ENCODE assay signal across 9 cellular contexts in genomic region chr15:69755571-69756310, GRCh38.
DNase-seq lines count a peak whose midpoint lies in the region; ATAC-seq and FAIRE-seq lines count a peak whose summit lies in the region.
"Had no signal": no experiment of that assay in that cellular context is flagged by ENCODE, and none has a peak within 500 bp of the region (broad histone marks: within the 10 kb centered on the region; RNA-seq: fewer than 3 reads in every experiment).

No MANE protein-coding gene starts in this region.

- DNase-seq in GM18507 (ENCODE audit: extremely low spot score, insufficient read length, low read depth) (peak; percentile 68), NOMO-1 (lab: John Stamatoyannopoulos, UW; ENCODE audit: unreplicated experiment in 2 of 2) (peak; percentile 24 to 49), skeletal muscle cell (ENCODE audit: low read depth) (peak; percentile 65), G401 (ENCODE audit: low spot score) (no peak), DMS 273 treated with DMSO at 0.1 percent for 48 hours (lab: John Stamatoyannopoulos, UW) (no peak), NCI-H82 (lab: John Stamatoyannopoulos, UW) (no peak)
- peak; percentile 85 to 90 for DNase-seq in activated T-cell treated with anti-CD3 and anti-CD28 coated beads, Interleukin-2, amount 50 U/mL, for 72 hours

- H3K9me3 Mint-ChIP-seq in activated T-cell treated with anti-CD3 and anti-CD28 coated beads, Interleukin-2, amount 50 U/mL, for 72 hours, result peaks cover 12 to 13% of the 10 kb centered on the region in 2 donors

- ATAC-seq in HG02642 (IDR thresholded peaks at IDR 0.05; ENCODE audit: poor library complexity, unreplicated experiment), result peak; percentile 93
- ATAC-seq in activated T-cell treated with anti-CD3 and anti-CD28 coated beads, Interleukin-2, amount 50 U/mL, for 72 hours (replicated peaks in 1 of 2), result peak; percentile 68 to 70

- peaks cover 90% of the 10 kb centered on the region for H3K4me1 Mint-ChIP-seq in activated T-cell treated with anti-CD3 and anti-CD28 coated beads, Interleukin-2, amount 50 U/mL, for 72 hours (ENCODE audit: low read depth)

- peaks cover 23 to 31% of the 10 kb centered on the region in 2 donors for H3K36me3 Mint-ChIP-seq in activated T-cell treated with anti-CD3 and anti-CD28 coated beads, Interleukin-2, amount 50 U/mL, for 72 hours (ENCODE audit: insufficient read depth in 2 of 2)

- H3K4me3 Mint-ChIP-seq in activated T-cell treated with anti-CD3 and anti-CD28 coated beads, Interleukin-2, amount 50 U/mL, for 72 hours, result peak overlapping the region; percentile 59 to 62

- H3K27me3 Mint-ChIP-seq in activated T-cell treated with anti-CD3 and anti-CD28 coated beads, Interleukin-2, amount 50 U/mL, for 72 hours (ENCODE audit: low read depth), result peaks cover 13% of the 10 kb centered on the region

- H3K27ac Mint-ChIP-seq in activated T-cell treated with anti-CD3 and anti-CD28 coated beads, Interleukin-2, amount 50 U/mL, for 72 hours, result peak overlapping the region; percentile 25

- no peak overlapping the region for H3K4me3 ChIP-seq in skeletal muscle cell (ENCODE audit: low read depth, low read length)

- in situ Hi-C loops in G401 (cut with HindIII; ENCODE audit: low sequenced_read_pairs), result no loop called here

- FAIRE-seq in GM18507 (lab: Jason Lieb, UNC), result peak; percentile 99
- FAIRE-seq: keratinocyte had no signal

Comparison
In these comparisons a context has a peak if more than half of its experiments do, and no peak if none do; other contexts are left out.
1. DNase-seq: peak in GM18507 (single experiment), NOMO-1 (2 of 2), activated T-cell treated with anti-CD3 and anti-CD28 coated beads, Interleukin-2, amount 50 U/mL, for 72 hours (2 of 2) and skeletal muscle cell (single experiment); none in G401 (single experiment), DMS 273 treated with DMSO at 0.1 percent for 48 hours (single experiment) and NCI-H82 (single experiment).